19 cellular contexts compared by ENCODE assay signal in the genomic region with DNA sequence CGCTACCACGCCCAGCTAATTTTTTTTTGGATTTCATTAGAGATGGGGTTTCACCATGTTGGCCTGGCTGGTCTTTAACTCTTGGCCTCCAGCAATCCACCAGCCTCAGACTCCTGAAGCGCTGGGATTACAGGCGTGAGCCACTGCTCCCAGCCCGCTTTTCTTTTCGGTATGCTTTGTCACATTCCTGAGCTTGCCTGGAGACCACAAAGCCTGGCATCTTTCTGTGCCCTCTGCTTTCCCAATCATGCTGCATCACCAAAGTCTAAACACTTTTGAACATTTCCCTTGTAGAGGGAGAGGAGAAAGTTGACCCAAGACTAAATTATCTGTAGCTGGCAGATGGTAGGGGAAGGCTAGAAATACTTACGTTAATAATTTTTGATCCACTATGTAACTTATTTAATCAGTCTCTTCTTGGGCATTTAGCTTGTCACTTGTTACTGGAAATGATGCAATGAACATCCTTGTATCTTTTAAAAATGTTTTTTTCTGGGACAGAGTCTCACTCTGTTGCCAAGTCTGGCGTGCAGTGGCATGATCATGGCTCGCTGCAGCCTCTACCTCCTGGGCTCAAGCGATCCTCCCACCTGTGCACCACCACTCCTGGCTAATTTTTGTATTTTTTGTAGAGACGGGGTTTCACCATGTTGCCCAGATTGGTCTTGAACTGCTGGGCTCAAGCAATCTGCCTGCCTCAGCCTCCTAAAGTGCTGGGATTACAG. TPM values are rescaled to one million over a fixed set of nuclear protein-coding genes. Genes with fewer than 3 reads are reported as not detected.
A peak's percentile ranks its signal among the peaks of the same experiment; 100 is the strongest.
DNase-seq lines count a peak whose midpoint lies in the region; ATAC-seq, FAIRE-seq and TF ChIP-seq lines count a peak whose summit lies in the region.
"Had no signal": no experiment of that assay in that cellular context is flagged by ENCODE, and none has a peak within 500 bp of the region (broad histone marks: within the 10 kb centered on the region; RNA-seq: fewer than 3 reads in every experiment).

No MANE protein-coding gene starts in this region.

- H3F3A ChIP-seq in neural progenitor cell (ENCODE audit: low read depth): peaks cover 22% of the 10 kb centered on the region

- H3K9ac ChIP-seq in neural progenitor cell: no peak overlapping the region

- H3K27me3 ChIP-seq in neural progenitor cell (peaks cover 6% of the 10 kb centered on the region), upper lobe of left lung (no peaks in the 10 kb centered on the region)
- H3K27me3 ChIP-seq: cardiac muscle cell had no signal

- H3K27ac ChIP-seq in epithelial cell of prostate: peak overlapping the region; percentile 65
- no peak overlapping the region for H3K27ac ChIP-seq in neural progenitor cell
- H3K27ac ChIP-seq in upper lobe of left lung: no peak overlapping the region
- H3K27ac ChIP-seq: cardiac muscle cell, thoracic aorta had no signal

- FAIRE-seq in H54 (lab: Jason Lieb, UNC): no peak
- FAIRE-seq: GM18507 had no signal

- no peak for ATAC-seq in upper lobe of left lung (ENCODE audit: low FRiP score in 2 of 2)
- ATAC-seq in activated naive CD8-positive, alpha-beta T cell treated with anti-CD3 and anti-CD28 coated beads, Interleukin-2, amount 50 U/mL, for 24 hours: no peak
- ATAC-seq: left lobe of liver had no signal

- 86 to 87% methylated on average over 11 of the region's 11 CpGs for WGBS in upper lobe of left lung, 2 donors

- H3K9me3 ChIP-seq in neural progenitor cell (ENCODE audit: low read depth): no peaks in the 10 kb centered on the region
- H3K9me3 ChIP-seq in upper lobe of left lung: no peaks in the 10 kb centered on the region
- H3K9me3 ChIP-seq: thoracic aorta had no signal

- no peak overlapping the region for H3K4me3 Mint-ChIP-seq in neural progenitor cell
- H3K4me3 Mint-ChIP-seq in activated naive CD8-positive, alpha-beta T cell treated with anti-CD3 and anti-CD28 coated beads, Interleukin-2, amount 50 U/mL, for 24 hours: no peak overlapping the region
- H3K4me3 Mint-ChIP-seq: activated CD4-positive, alpha-beta T cell treated with anti-CD3 and anti-CD28 coated beads, Interleukin-2, amount 10 ng/mL, durations not matched to agents 24 days and 14 days had no signal

- no peak for TF ChIP-seq CTCF in neural progenitor cell (IDR thresholded peaks at IDR 0.05)
- no peak for TF ChIP-seq CTCF in upper lobe of left lung (IDR thresholded peaks at IDR 0.05)

- no peaks in the 10 kb centered on the region for H3K36me3 ChIP-seq in neural progenitor cell
- H3K36me3 ChIP-seq in upper lobe of left lung: no peaks in the 10 kb centered on the region
- H3K36me3 ChIP-seq: cardiac muscle cell, thoracic aorta had no signal

- H3K36me3 Mint-ChIP-seq in neural progenitor cell: no peaks in the 10 kb centered on the region
- peaks cover 1% of the 10 kb centered on the region for H3K36me3 Mint-ChIP-seq in activated naive CD8-positive, alpha-beta T cell treated with anti-CD3 and anti-CD28 coated beads, Interleukin-2, amount 50 U/mL, for 24 hours (ENCODE audit: low read depth)

- H3K4me1 ChIP-seq in neural progenitor cell (peaks cover 16% of the 10 kb centered on the region), upper lobe of left lung (peaks cover 15 to 23% (median 15%) of the 10 kb centered on the region in 4 donors)

- H3K27me3 Mint-ChIP-seq in neural progenitor cell (ENCODE audit: insufficient read depth, low read depth): peaks cover 6% of the 10 kb centered on the region
- no peaks in the 10 kb centered on the region for H3K27me3 Mint-ChIP-seq in activated naive CD8-positive, alpha-beta T cell treated with anti-CD3 and anti-CD28 coated beads, Interleukin-2, amount 50 U/mL, for 24 hours

- H4K20me1 ChIP-seq in neural progenitor cell (ENCODE audit: low read depth): peaks cover 9% of the 10 kb centered on the region

- H3K4me3 ChIP-seq in neural progenitor cell: no peak overlapping the region
- no peak overlapping the region for H3K4me3 ChIP-seq in upper lobe of left lung
- H3K4me3 ChIP-seq: cardiac muscle cell, smooth muscle cell, thoracic aorta had no signal

- H3K79me2 ChIP-seq in neural progenitor cell (ENCODE audit: low read depth): peaks cover 20% of the 10 kb centered on the region

- no peak overlapping the region for H3K27ac Mint-ChIP-seq in neural progenitor cell
- no peak overlapping the region for H3K27ac Mint-ChIP-seq in activated naive CD8-positive, alpha-beta T cell treated with anti-CD3 and anti-CD28 coated beads, Interleukin-2, amount 50 U/mL, for 24 hours
- H3K27ac Mint-ChIP-seq: activated CD4-positive, alpha-beta T cell treated with anti-CD3 and anti-CD28 coated beads, Interleukin-2, amount 10 ng/mL, durations not matched to agents 24 days and 14 days had no signal

- no peaks in the 10 kb centered on the region for H3K9me3 Mint-ChIP-seq in neural progenitor cell
- H3K9me3 Mint-ChIP-seq in activated naive CD8-positive, alpha-beta T cell treated with anti-CD3 and anti-CD28 coated beads, Interleukin-2, amount 50 U/mL, for 24 hours: no peaks in the 10 kb centered on the region
- H3K9me3 Mint-ChIP-seq: activated CD4-positive, alpha-beta T cell treated with anti-CD3 and anti-CD28 coated beads, Interleukin-2, amount 10 ng/mL, durations not matched to agents 24 days and 14 days had no signal

- H3K4me2 ChIP-seq in neural progenitor cell: no peak overlapping the region
- H3K4me2 ChIP-seq: smooth muscle cell had no signal

- H3K4me1 Mint-ChIP-seq in neural progenitor cell: peaks cover 19% of the 10 kb centered on the region
- H3K4me1 Mint-ChIP-seq in activated naive CD8-positive, alpha-beta T cell treated with anti-CD3 and anti-CD28 coated beads, Interleukin-2, amount 50 U/mL, for 24 hours: peaks cover 19% of the 10 kb centered on the region

- H2AFZ ChIP-seq in neural progenitor cell (replicated peaks): peak overlapping the region; percentile 46

- no peak for TF ChIP-seq POLR2A in H54 (IDR thresholded peaks at IDR 0.05; ENCODE audit: low read depth, low read length)
- no peak for TF ChIP-seq POLR2A in upper lobe of left lung (IDR thresholded peaks at IDR 0.05)

- no peak for TF ChIP-seq EP300 in upper lobe of left lung (IDR thresholded peaks at IDR 0.05)

- DNase-seq in H54 (ENCODE audit: insufficient read length, low spot score) (peak; percentile 39), T1000 (lab: John Stamatoyannopoulos, UW) (peak; percentile 13), epithelial cell of prostate (ENCODE audit: low read depth, low spot score) (no peak), neural progenitor cell (ENCODE audit: low spot score) (peak; percentile 58), upper lobe of left lung (no peak), DMS153 (lab: John Stamatoyannopoulos, UW) (no peak)
- no peak for DNase-seq in stimulated activated CD4-positive, alpha-beta T cell treated with anti-CD3 and anti-CD28 coated beads, Interleukin-4, amount 100 ng/mL, for 1 hour
- no peak for DNase-seq in activated naive CD8-positive, alpha-beta T cell treated with anti-CD3 and anti-CD28 coated beads, Interleukin-2, amount 50 U/mL, for 24 hours
- DNase-seq: activated CD4-positive, alpha-beta T cell treated with anti-CD3 and anti-CD28 coated beads, Interleukin-2, amount 10 ng/mL, durations not matched to agents 24 days and 14 days; activated naive CD4-positive, alpha-beta T cell treated with anti-CD3 and anti-CD28 coated beads, Interleukin-2, amount 50 U/mL, for 16 hours; H7; KG1; NCI-H1105; NCI-H69 had no signal

RNA-seq across cellular contexts. Expression of a gene that starts 2.7 kb away (rescaled TPM):
- total RNA-seq in neural progenitor cell (ENCODE audit: low replicate concordance): 20.9 and 31.4 TPM in 2 replicates
- total RNA-seq in upper lobe of left lung: 100 to 1,000 TPM; 117 to 437 (median 167) TPM

Comparison
In these comparisons a context has a peak if more than half of its experiments do, and no peak if none do; other contexts are left out.
1. DNase-seq: peak in H54 (single experiment), T1000 (single experiment) and neural progenitor cell (single experiment); none in epithelial cell of prostate (single experiment), upper lobe of left lung (0 of 2), stimulated activated CD4-positive, alpha-beta T cell treated with anti-CD3 and anti-CD28 coated beads, Interleukin-4, amount 100 ng/mL, for 1 hour (single experiment), activated naive CD8-positive, alpha-beta T cell treated with anti-CD3 and anti-CD28 coated beads, Interleukin-2, amount 50 U/mL, for 24 hours (single experiment) and DMS153 (single experiment).